ENCODE assay signal across 8 cellular contexts in the genomic region with DNA sequence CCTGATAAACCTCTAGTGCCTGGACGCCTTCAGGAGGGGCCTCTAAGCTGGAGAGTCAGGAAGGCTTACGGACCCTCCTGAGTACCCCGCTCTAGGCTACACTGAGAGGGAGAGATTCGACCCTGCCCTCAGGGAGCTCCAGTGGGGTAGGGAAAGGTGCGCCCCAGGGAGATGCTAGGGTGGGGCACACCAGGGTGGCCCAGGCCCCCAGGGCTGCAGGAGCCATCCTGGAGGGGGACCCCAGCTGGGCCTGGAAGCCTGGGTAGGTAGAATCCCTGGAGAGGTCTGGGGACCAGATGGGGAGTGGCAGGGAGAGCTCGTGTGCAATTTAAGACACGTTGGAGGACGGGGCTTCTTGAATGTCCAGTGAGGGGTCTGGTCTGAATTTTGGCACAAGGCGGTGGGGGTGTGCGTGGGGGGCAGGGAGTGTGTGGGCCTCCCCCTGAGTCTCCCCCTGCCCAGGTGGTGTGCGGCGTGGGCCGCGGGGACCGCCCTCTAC. TPM values are rescaled to one million over a fixed set of nuclear protein-coding genes. Genes with fewer than 3 reads are reported as not detected.
DNase-seq lines count a peak whose midpoint lies in the region; ATAC-seq, FAIRE-seq and TF ChIP-seq lines count a peak whose summit lies in the region.

No MANE protein-coding gene starts in this region.

- peaks cover 8% of the 10 kb centered on the region; the same call in 1 of the 3 replicates for H3K79me2 ChIP-seq in K562 (ENCODE audit: control insufficient read depth, insufficient read depth, low read length)

- peak overlapping the region; percentile 82 for H3K27ac ChIP-seq in cardiac muscle cell
- H3K27ac ChIP-seq in K562 (ENCODE audit: extremely low read depth, low read depth, low read length) = peak overlapping the region; percentile 94
- H3K27ac ChIP-seq in mesodermal cell (ENCODE audit: low read depth, low read length, severe bottlenecking) = no peak overlapping the region
- peak overlapping the region; percentile 83 to 90 (median 88) for H3K27ac ChIP-seq in upper lobe of left lung

- FAIRE-seq in K562 (lab: Jason Lieb, UNC) = peak; percentile 11

- peaks cover 2% of the 10 kb centered on the region for H3K27me3 ChIP-seq in cardiac muscle cell
- H3K27me3 ChIP-seq in K562 (ENCODE audit: control insufficient read depth in 2 of 2, insufficient read depth in 2 of 2, low read length in 2 of 2) = no peaks in the 10 kb centered on the region
- H3K27me3 ChIP-seq in upper lobe of left lung = peaks cover 0 to under 1% (median 0%) of the 10 kb centered on the region in 4 donors

- H3K4me3 ChIP-seq in cardiac muscle cell = peak overlapping the region; percentile 32
- H3K4me3 ChIP-seq in K562 = peak overlapping the region; percentile 62
- H3K4me3 ChIP-seq in mesodermal cell (ENCODE audit: extremely low read depth, insufficient read depth, low read length, poor library complexity, severe bottlenecking) = peak overlapping the region; percentile 41
- peak overlapping the region; percentile 18 to 82 (median 65) for H3K4me3 ChIP-seq in upper lobe of left lung

- POLR2A ChIA-PET in K562 (lab: Yijun Ruan, JAX) = interaction anchor here (0.6 to 2.1 kb wide), 8 partner anchors 8 to 782 kb away, joined by 3 to 10 read pairs (median 4); a partner anchor contains a TSS

- H4K20me1 ChIP-seq in K562 (replicated peaks; ENCODE audit: control insufficient read depth, insufficient read depth, low read length) = no peaks in the 10 kb centered on the region

- TF ChIP-seq EP300 in K562 (IDR thresholded peaks at IDR 0.05; ENCODE audit: low read length) (no peak), upper lobe of left lung (IDR thresholded peaks at IDR 0.05) (no peak)

- in situ Hi-C loops in K562 (cut with MboI) = no loop called here

- WGBS in K562 (ENCODE audit: insufficient coverage, low coverage, missing lambda C conversion rate) = 36% methylated on average over 14 of the region's 15 CpGs
- 48 to 57% methylated on average over 10 to 13 of the region's 15 CpGs for WGBS in mesodermal cell (ENCODE audit: insufficient coverage in 2 of 2), 2 experiments
- 39 to 40% methylated on average over 7 to 15 of the region's 15 CpGs for WGBS in upper lobe of left lung, 2 donors

- TF ChIP-seq CTCF in cardiac muscle cell (IDR thresholded peaks at IDR 0.05; ENCODE audit: low read depth, low read length) (no peak), K562 (IDR thresholded peaks at IDR 0.05 in 2 of 3, conservative IDR thresholded peaks at IDR 0.05 in 1 of 3; ENCODE audit: insufficient read depth in 2 of 3, low read depth in 1 of 3, low read length in 3 of 3) (no peak), upper lobe of left lung (IDR thresholded peaks at IDR 0.05) (no peak)

- BruUV-seq in K562 (replicated peaks; lab: Mats Ljungman, UMichigan) = no TSS peak

- TF ChIP-seq POLR2A in K562 (conservative IDR thresholded peaks at IDR 0.05) (no peak), upper lobe of left lung (IDR thresholded peaks at IDR 0.05) (no peak)

- H2AFZ ChIP-seq in K562 (ENCODE audit: low read depth, low read length) = peak overlapping the region; percentile 78

- H3K36me3 ChIP-seq in cardiac muscle cell (no peaks in the 10 kb centered on the region), K562 (ENCODE audit: control insufficient read depth, insufficient read depth, low read length) (no peaks in the 10 kb centered on the region), mesodermal cell (ENCODE audit: control insufficient read depth, insufficient read depth, low read length) (no peaks in the 10 kb centered on the region), upper lobe of left lung (no peaks in the 10 kb centered on the region)

- no peak; the same call in 2 of the 3 replicates for ATAC-seq in K562
- no peak for ATAC-seq in upper lobe of left lung (ENCODE audit: low FRiP score in 2 of 2)
- ATAC-seq in GM19324 (IDR thresholded peaks at IDR 0.05; ENCODE audit: low FRiP score, unreplicated experiment) = no peak
- no peak for ATAC-seq in GM21529 (IDR thresholded peaks at IDR 0.05; ENCODE audit: unreplicated experiment)

- peaks cover 7% of the 10 kb centered on the region for H3K4me1 ChIP-seq in cardiac muscle cell (ENCODE audit: low read depth)
- peaks cover 6 to 72% of the 10 kb centered on the region in 2 experiments for H3K4me1 ChIP-seq in K562 (replicated peaks in 1 of 2; ENCODE audit: control insufficient read depth in 2 of 2, insufficient read depth in 2 of 2, low read length in 2 of 2)
- peaks cover 7% of the 10 kb centered on the region for H3K4me1 ChIP-seq in mesodermal cell (ENCODE audit: control insufficient read depth, insufficient read depth, low read length, poor library complexity, severe bottlenecking)
- peaks cover 43 to 57% (median 45%) of the 10 kb centered on the region in 4 donors for H3K4me1 ChIP-seq in upper lobe of left lung

- CTCF ChIA-PET in K562 (lab: Yijun Ruan, JAX; ENCODE audit: low intra/inter-chr PET ratio) = no interaction called here

- H3K9me3 ChIP-seq in cardiac muscle cell (ENCODE audit: low read depth) (no peaks in the 10 kb centered on the region), K562 (replicated peaks; ENCODE audit: control insufficient read depth, insufficient read depth, low read depth, low read length) (no peaks in the 10 kb centered on the region), mesodermal cell (ENCODE audit: control insufficient read depth, low read length) (no peaks in the 10 kb centered on the region), upper lobe of left lung (no peaks in the 10 kb centered on the region)

- TF ChIP-seq RAD21 in K562 (CRISPR knock-in tag; conservative IDR thresholded peaks at IDR 0.05 in 1 of 2, IDR thresholded peaks at IDR 0.05 in 1 of 2) = no peak

- peak overlapping the region; percentile 84 for H3K4me2 ChIP-seq in K562 (ENCODE audit: insufficient read depth, low read length)

- DNase-seq in cardiac muscle cell (ENCODE audit: low read depth in 1 of 2, low spot score in 1 of 2) = no peak
- no peak for DNase-seq in cardiac septum (ENCODE audit: low spot score)
- peak in 1 of 4 experiments; percentile 33 for DNase-seq in K562 (ENCODE audit: extremely low read depth in 1 of 4, low spot score in 3 of 4)
- DNase-seq in upper lobe of left lung = no peak
- no peak for DNase-seq in OCI-M1 (lab: John Stamatoyannopoulos, UW)

- peak overlapping the region; percentile 73 to 96 for H3K9ac ChIP-seq in K562 (ENCODE audit: insufficient read depth in 1 of 2, low read depth in 2 of 2, low read length in 2 of 2)

- intact Hi-C loops in cardiac septum (cut with DNase I) (no loop called here), K562 (cut with micrococcal nuclease) (loop anchor here (5.0 kb wide), 1 partner anchor 47 kb away; a partner anchor contains a TSS)

- H3K9me1 ChIP-seq in K562 (ENCODE audit: control insufficient read depth, insufficient read depth, low read length) = no peaks in the 10 kb centered on the region

RNA-seq across cellular contexts. Expression of a gene that starts 4.7 kb away (rescaled TPM):
- total RNA-seq in cardiac muscle cell = 1.4 and 1.6 TPM in 2 replicates
- 2.1 and 4.8 TPM in 2 replicates for polyA plus RNA-seq in cardiac muscle cell
- 22.2 TPM for total RNA-seq in cardiac septum
- 0.49 TPM in 1 of 2 replicates, not detected in the other for total RNA-seq in K562 (2011; cell fraction: chromatin; rRNA removed; ENCODE audit: low replicate concordance)
- 0.13 and 0.17 TPM in 2 replicates for total RNA-seq in K562 (2011; cell fraction: nucleolus; rRNA removed)
- total RNA-seq in K562 (2011; cell fraction: nucleoplasm; rRNA removed) = 0.15 TPM in 2 replicates
- total RNA-seq in K562 (2014; rRNA removed) = 0.12 and 0.18 TPM in 2 replicates
- not detected in 2 replicates for total RNA-seq in K562 (2014; rRNA removed; fragmentation: Illumina TruSeq; extraction: Trizol)
- 0.04 TPM in 1 of 2 replicates, not detected in the other for total RNA-seq in K562 (2015; rRNA removed; fragmentation: Illumina TruSeq; extraction: Trizol)
- 0.07 and 0.13 TPM in 2 replicates for total RNA-seq in K562 (2021)
- polyA plus RNA-seq in K562 (2011; rRNA removed) = 0.04 and 0.06 TPM in 2 replicates
- polyA plus RNA-seq in K562 (2011; cell fraction: cytosol; rRNA removed) = 0.03 and 0.15 TPM in 2 replicates
- 0.11 and 0.37 TPM in 2 replicates for polyA plus RNA-seq in K562 (2011; cell fraction: nucleus; rRNA removed)
- 0.17 and 0.24 TPM in 2 replicates for polyA plus RNA-seq in K562 (2012)
- 0.06 and 0.07 TPM in 2 replicates for polyA plus RNA-seq in K562 (2014; fragmentation: Illumina TruSeq; extraction: Trizol)
- under 1 TPM in 1 of 2 experiments, not detected in 1; 0.01 TPM for polyA plus RNA-seq in K562 (2014; fragmentation: Nextera tagmentation; extraction: Ambion mirVana)
- 0.03 and 0.07 TPM in 2 replicates for polyA plus RNA-seq in K562 (2014; rRNA removed)
- polyA minus RNA-seq in K562 (2011; rRNA and poly(A)+ RNA removed) = 0.04 TPM in 1 of 2 replicates, not detected in the other
- polyA minus RNA-seq in K562 (2011; cell fraction: cytosol; rRNA and poly(A)+ RNA removed) = not detected in 2 replicates
- polyA minus RNA-seq in K562 (2011; cell fraction: nucleus; rRNA and poly(A)+ RNA removed) = not detected in 2 replicates
- 0.11 TPM for polyA plus RNA-seq in mesodermal cell (2013, experiment 1 of 2)
- 0.20 TPM for polyA plus RNA-seq in mesodermal cell (2013, experiment 2 of 2)
- 1 to 10 TPM in 2 of 6 donors, under 1 TPM in 4; 0.49 to 4.2 (median 0.89) TPM for total RNA-seq in upper lobe of left lung

RNA-seq across cellular contexts. Expression of a gene that starts 8.1 kb away (rescaled TPM):
- total RNA-seq in cardiac muscle cell (88.0 and 97.0 TPM in 2 replicates), cardiac septum (23.2 TPM), K562 (2014; rRNA removed) (115 and 132 TPM in 2 replicates), K562 (2014; rRNA removed; fragmentation: Illumina TruSeq; extraction: Trizol) (23.8 and 33.6 TPM in 2 replicates), K562 (2015; rRNA removed; fragmentation: Illumina TruSeq; extraction: Trizol) (73.0 and 74.5 TPM in 2 replicates), K562 (2021) (98.8 and 101 TPM in 2 replicates), upper lobe of left lung (10 to 100 TPM; 35.2 to 94.3 (median 50.4) TPM)
- polyA plus RNA-seq in cardiac muscle cell (92.5 and 93.8 TPM in 2 replicates), K562 (2011; rRNA removed) (75.5 and 82.6 TPM in 2 replicates), K562 (2014; fragmentation: Illumina TruSeq; extraction: Trizol) (84.2 and 101 TPM in 2 replicates), K562 (2014; fragmentation: Nextera tagmentation; extraction: Ambion mirVana) (1 to 10 TPM in 1 of 2 experiments, under 1 TPM in 1; 0.42 to 3.1 TPM), K562 (2014; rRNA removed) (122 and 132 TPM in 2 replicates)
- total RNA-seq in K562 (2011; cell fraction: chromatin; rRNA removed; ENCODE audit: low replicate concordance) = 106 and 334 TPM in 2 replicates
- 232 and 293 TPM in 2 replicates for total RNA-seq in K562 (2011; cell fraction: nucleolus; rRNA removed)
- total RNA-seq in K562 (2011; cell fraction: nucleoplasm; rRNA removed) = 151 and 161 TPM in 2 replicates
- 85.9 and 172 TPM in 2 replicates for polyA plus RNA-seq in K562 (2011; cell fraction: cytosol; rRNA removed)
- polyA plus RNA-seq in K562 (2011; cell fraction: nucleus; rRNA removed) = 259 and 345 TPM in 2 replicates
- 64.6 and 80.7 TPM in 2 replicates for polyA plus RNA-seq in K562 (2012)
- polyA minus RNA-seq in K562 (2011; rRNA and poly(A)+ RNA removed) = 44.1 and 67.9 TPM in 2 replicates
- 44.3 and 51.4 TPM in 2 replicates for polyA minus RNA-seq in K562 (2011; cell fraction: cytosol; rRNA and poly(A)+ RNA removed)
- polyA minus RNA-seq in K562 (2011; cell fraction: nucleus; rRNA and poly(A)+ RNA removed) = 68.7 and 72.5 TPM in 2 replicates
- polyA plus RNA-seq in mesodermal cell (2013, experiment 1 of 2) = 43.4 TPM
- polyA plus RNA-seq in mesodermal cell (2013, experiment 2 of 2) = 42.5 TPM

RNA-seq across cellular contexts. Expression of a gene that starts 16.3 kb away (rescaled TPM):
- total RNA-seq in cardiac muscle cell (0.11 TPM in 1 of 2 replicates, not detected in the other), cardiac septum (1.0 TPM), K562 (2014; rRNA removed) (0.68 and 1.1 TPM in 2 replicates), K562 (2014; rRNA removed; fragmentation: Illumina TruSeq; extraction: Trizol) (0.22 and 0.26 TPM in 2 replicates), K562 (2015; rRNA removed; fragmentation: Illumina TruSeq; extraction: Trizol) (0.90 and 1.1 TPM in 2 replicates), K562 (2021) (1.2 and 1.5 TPM in 2 replicates), upper lobe of left lung (10 to 100 TPM in 5 of 6 donors, 1 to 10 TPM in 1; 8.4 to 45.3 (median 32.7) TPM)
- polyA plus RNA-seq in cardiac muscle cell (0.23 and 1.2 TPM in 2 replicates), K562 (2011; rRNA removed) (0.95 and 1.1 TPM in 2 replicates), K562 (2014; fragmentation: Illumina TruSeq; extraction: Trizol) (0.16 and 0.71 TPM in 2 replicates), K562 (2014; fragmentation: Nextera tagmentation; extraction: Ambion mirVana) (not detected), K562 (2014; rRNA removed) (0.93 and 1.7 TPM in 2 replicates)
- 0.39 and 3.0 TPM in 2 replicates for total RNA-seq in K562 (2011; cell fraction: chromatin; rRNA removed; ENCODE audit: low replicate concordance)
- 1.8 and 3.3 TPM in 2 replicates for total RNA-seq in K562 (2011; cell fraction: nucleolus; rRNA removed)
- 0.81 and 1.9 TPM in 2 replicates for total RNA-seq in K562 (2011; cell fraction: nucleoplasm; rRNA removed)
- 1.1 and 2.0 TPM in 2 replicates for polyA plus RNA-seq in K562 (2011; cell fraction: cytosol; rRNA removed)
- polyA plus RNA-seq in K562 (2011; cell fraction: nucleus; rRNA removed) = 8.2 and 12.2 TPM in 2 replicates
- polyA plus RNA-seq in K562 (2012) = 1.2 and 2.3 TPM in 2 replicates
- 0.27 and 0.53 TPM in 2 replicates for polyA minus RNA-seq in K562 (2011; rRNA and poly(A)+ RNA removed)
- not detected in 2 replicates for polyA minus RNA-seq in K562 (2011; cell fraction: cytosol; rRNA and poly(A)+ RNA removed)
- polyA minus RNA-seq in K562 (2011; cell fraction: nucleus; rRNA and poly(A)+ RNA removed) = 1.8 and 2.3 TPM in 2 replicates
- polyA plus RNA-seq in mesodermal cell (2013, experiment 1 of 2) = 1.8 TPM
- polyA plus RNA-seq in mesodermal cell (2013, experiment 2 of 2) = 0.91 TPM

RNA-seq across cellular contexts. Expression of a gene that starts 17.3 kb away (rescaled TPM):
- 4.1 and 6.1 TPM in 2 replicates for total RNA-seq in cardiac muscle cell
- 2.5 and 3.2 TPM in 2 replicates for polyA plus RNA-seq in cardiac muscle cell
- 0.40 TPM for total RNA-seq in cardiac septum
- 2.2 and 10.5 TPM in 2 replicates for total RNA-seq in K562 (2011; cell fraction: chromatin; rRNA removed; ENCODE audit: low replicate concordance)
- 8.8 and 10.2 TPM in 2 replicates for total RNA-seq in K562 (2011; cell fraction: nucleolus; rRNA removed)
- total RNA-seq in K562 (2011; cell fraction: nucleoplasm; rRNA removed) = 1.9 and 2.4 TPM in 2 replicates
- total RNA-seq in K562 (2014; rRNA removed) = 0.45 and 1.9 TPM in 2 replicates
- not detected in 2 replicates for total RNA-seq in K562 (2014; rRNA removed; fragmentation: Illumina TruSeq; extraction: Trizol)
- total RNA-seq in K562 (2015; rRNA removed; fragmentation: Illumina TruSeq; extraction: Trizol) = 0.22 and 0.49 TPM in 2 replicates
- total RNA-seq in K562 (2021) = 1.1 and 1.5 TPM in 2 replicates
- 0.51 and 0.64 TPM in 2 replicates for polyA plus RNA-seq in K562 (2011; rRNA removed)
- polyA plus RNA-seq in K562 (2011; cell fraction: cytosol; rRNA removed) = 0.41 and 2.2 TPM in 2 replicates
- 10.9 and 26.0 TPM in 2 replicates for polyA plus RNA-seq in K562 (2011; cell fraction: nucleus; rRNA removed)
- polyA plus RNA-seq in K562 (2012) = 1.5 and 3.4 TPM in 2 replicates
- not detected in 2 replicates for polyA plus RNA-seq in K562 (2014; fragmentation: Illumina TruSeq; extraction: Trizol)
- polyA plus RNA-seq in K562 (2014; fragmentation: Nextera tagmentation; extraction: Ambion mirVana) = not detected
- polyA plus RNA-seq in K562 (2014; rRNA removed) = 0.85 and 2.0 TPM in 2 replicates
- 0.18 and 0.21 TPM in 2 replicates for polyA minus RNA-seq in K562 (2011; rRNA and poly(A)+ RNA removed)
- polyA minus RNA-seq in K562 (2011; cell fraction: cytosol; rRNA and poly(A)+ RNA removed) = not detected in 2 replicates
- polyA minus RNA-seq in K562 (2011; cell fraction: nucleus; rRNA and poly(A)+ RNA removed) = 1.4 and 3.2 TPM in 2 replicates
- 1.5 TPM for polyA plus RNA-seq in mesodermal cell (2013, experiment 1 of 2)
- polyA plus RNA-seq in mesodermal cell (2013, experiment 2 of 2) = 1.3 TPM
- total RNA-seq in upper lobe of left lung = 10 to 100 TPM; 12.8 to 34.0 (median 18.0) TPM

RNA-seq across cellular contexts. Expression of a gene that starts 18.5 kb away (rescaled TPM):
- total RNA-seq in cardiac muscle cell (142 and 174 TPM in 2 replicates), cardiac septum (95.1 TPM), K562 (2014; rRNA removed) (228 and 302 TPM in 2 replicates), K562 (2014; rRNA removed; fragmentation: Illumina TruSeq; extraction: Trizol) (104 and 122 TPM in 2 replicates), K562 (2015; rRNA removed; fragmentation: Illumina TruSeq; extraction: Trizol) (188 and 200 TPM in 2 replicates), K562 (2021) (235 and 242 TPM in 2 replicates), upper lobe of left lung (100 to 1,000 TPM in 3 of 6 donors, 10 to 100 TPM in 3; 83.8 to 191 (median 135) TPM)
- polyA plus RNA-seq in cardiac muscle cell (179 and 235 TPM in 2 replicates), K562 (2011; rRNA removed) (167 and 176 TPM in 2 replicates), K562 (2014; fragmentation: Illumina TruSeq; extraction: Trizol) (205 and 253 TPM in 2 replicates), K562 (2014; fragmentation: Nextera tagmentation; extraction: Ambion mirVana) (10 to 100 TPM; 18.2 to 51.4 TPM), K562 (2014; rRNA removed) (191 and 208 TPM in 2 replicates)
- 37.0 and 127 TPM in 2 replicates for total RNA-seq in K562 (2011; cell fraction: chromatin; rRNA removed; ENCODE audit: low replicate concordance)
- 133 and 148 TPM in 2 replicates for total RNA-seq in K562 (2011; cell fraction: nucleolus; rRNA removed)
- total RNA-seq in K562 (2011; cell fraction: nucleoplasm; rRNA removed) = 56.8 and 75.5 TPM in 2 replicates
- polyA plus RNA-seq in K562 (2011; cell fraction: cytosol; rRNA removed) = 324 and 501 TPM in 2 replicates
- polyA plus RNA-seq in K562 (2011; cell fraction: nucleus; rRNA removed) = 128 and 201 TPM in 2 replicates
- 225 and 287 TPM in 2 replicates for polyA plus RNA-seq in K562 (2012)
- polyA minus RNA-seq in K562 (2011; rRNA and poly(A)+ RNA removed) = 80.8 and 116 TPM in 2 replicates
- polyA minus RNA-seq in K562 (2011; cell fraction: cytosol; rRNA and poly(A)+ RNA removed) = 120 and 127 TPM in 2 replicates
- 44.8 and 70.1 TPM in 2 replicates for polyA minus RNA-seq in K562 (2011; cell fraction: nucleus; rRNA and poly(A)+ RNA removed)
- 238 TPM for polyA plus RNA-seq in mesodermal cell (2013, experiment 1 of 2)
- polyA plus RNA-seq in mesodermal cell (2013, experiment 2 of 2) = 192 TPM
